Comparison of ENCODE assay signal across 14 cellular contexts in the genomic region with DNA sequence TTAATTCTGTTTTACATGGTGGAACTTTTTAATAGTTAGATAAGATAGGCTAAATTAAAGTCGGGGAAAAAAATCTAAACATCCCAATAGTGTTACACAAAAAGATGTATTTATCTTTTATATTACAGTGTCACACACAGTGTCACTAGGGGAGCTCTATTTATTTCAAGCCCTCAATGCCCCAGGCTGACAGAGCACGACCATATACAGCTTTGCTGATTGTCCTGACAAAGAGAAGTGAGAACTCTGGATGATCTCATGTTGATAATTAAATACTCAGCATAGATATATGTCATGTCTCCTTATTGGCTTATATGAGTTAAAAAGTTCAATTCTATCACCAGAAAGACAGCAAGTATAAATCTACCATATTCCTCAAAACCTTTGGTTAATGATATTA.
DNase-seq lines count a peak whose midpoint lies in the region; ATAC-seq, FAIRE-seq and TF ChIP-seq lines count a peak whose summit lies in the region.
"Had no signal": no experiment of that assay in that cellular context is flagged by ENCODE, and none has a peak within 500 bp of the region (broad histone marks: within the 10 kb centered on the region; RNA-seq: fewer than 3 reads in every experiment).

No MANE protein-coding gene starts in this region.

- intact Hi-C loops in GM12878 (cut with micrococcal nuclease; ENCODE audit: unreplicated experiment) = no loop called here

- TF ChIP-seq RAD21 in GM12878 (IDR thresholded peaks at IDR 0.05; ENCODE audit: insufficient read depth, low read depth, low read length) = no peak

- no peak for TF ChIP-seq POLR2A in GM12878 (IDR thresholded peaks at IDR 0.05; ENCODE audit: low read depth, low read length)

- POLR2A ChIA-PET in GM12878 (lab: Charles Lee) = no interaction called here

- H3K4me1 ChIP-seq in OCI-LY1 (ENCODE audit: insufficient read depth, low read length, severe bottlenecking) (no peaks in the 10 kb centered on the region), GM12878 (ENCODE audit: control insufficient read depth, insufficient read depth, low read length) (no peaks in the 10 kb centered on the region)
- H3K4me1 ChIP-seq: BE2C, HAP-1 had no signal

- H3K9me2 ChIP-seq in OCI-LY1 (ENCODE audit: low read depth, low read length) = no peaks in the 10 kb centered on the region

- no peaks in the 10 kb centered on the region for H3K36me3 ChIP-seq in OCI-LY1 (ENCODE audit: insufficient read depth, low read length)
- no peaks in the 10 kb centered on the region for H3K36me3 ChIP-seq in GM12878 (ENCODE audit: control insufficient read depth in 2 of 2, insufficient read depth in 2 of 2, low read length in 1 of 2)
- H3K36me3 ChIP-seq: BE2C, HAP-1 had no signal

- H3K9ac ChIP-seq in OCI-LY1 (ENCODE audit: low read length) (no peak overlapping the region), GM12878 (ENCODE audit: control insufficient read depth, insufficient read depth, low read length) (no peak overlapping the region)

- BruUV-seq in GM12878 (replicated peaks; lab: Mats Ljungman, UMichigan) = no TSS peak

- CTCF ChIA-PET in GM12878 (lab: Yijun Ruan, JAX) = no interaction called here

- no peak overlapping the region for H3K27ac ChIP-seq in OCI-LY1 (ENCODE audit: low read depth, low read length, poor library complexity, severe bottlenecking)
- no peak overlapping the region for H3K27ac ChIP-seq in GM12878 (ENCODE audit: control insufficient read depth, insufficient read depth)
- H3K27ac ChIP-seq: C4-2B had no signal

- RAD21 ChIA-PET in GM12878 (lab: Charles Lee; ENCODE audit: unreplicated experiment) = no interaction called here

- no peaks in the 10 kb centered on the region for H3K9me3 ChIP-seq in OCI-LY1 (ENCODE audit: low read length)
- no peaks in the 10 kb centered on the region for H3K9me3 ChIP-seq in GM12878 (replicated peaks; ENCODE audit: control insufficient read depth, insufficient read depth, low read length)
- H3K9me3 ChIP-seq: BE2C, HAP-1 had no signal

- H4K20me1 ChIP-seq in OCI-LY1 (ENCODE audit: insufficient read depth, low read length) = no peaks in the 10 kb centered on the region
- H4K20me1 ChIP-seq in GM12878 (ENCODE audit: control insufficient read depth, insufficient read depth) = no peaks in the 10 kb centered on the region

- no peak overlapping the region for H3K4me3 ChIP-seq in OCI-LY1 (ENCODE audit: low read depth, low read length, poor library complexity, severe bottlenecking)
- no peak overlapping the region for H3K4me3 ChIP-seq in GM12878
- H3K4me3 ChIP-seq: HAP-1 had no signal

- H3K79me2 ChIP-seq in OCI-LY1 (ENCODE audit: insufficient read depth, low read length) (no peaks in the 10 kb centered on the region), GM12878 (ENCODE audit: control insufficient read depth, insufficient read depth, low read length) (no peaks in the 10 kb centered on the region)

- peak; percentile 19 for DNase-seq in NCI-H748 (lab: John Stamatoyannopoulos, UW; ENCODE audit: unreplicated experiment)
- no peak for DNase-seq in NCI-H748 treated with DMSO at 0.1 percent for 48 hours (lab: John Stamatoyannopoulos, UW)
- no peak for DNase-seq in GM12878 (ENCODE audit: low read depth, low spot score)
- no peak for DNase-seq in NCI-H146 (lab: John Stamatoyannopoulos, UW)
- DNase-seq in dedifferentiated amniotic fluid mesenchymal stem cell (ENCODE audit: extremely low spot score) = no peak
- DNase-seq in activated CD4-positive, CD25-positive, alpha-beta regulatory T cell (lab: John Stamatoyannopoulos, UW) = no peak
- DNase-seq: BE2C; CD4-positive, alpha-beta memory T cell; DMS79 had no signal

- no peak overlapping the region for H2AFZ ChIP-seq in OCI-LY1 (ENCODE audit: low read length)
- H2AFZ ChIP-seq in GM12878 (ENCODE audit: control insufficient read depth, low read depth, low read length) = no peak overlapping the region

- WGBS in GM12878 (ENCODE audit: insufficient coverage, insufficient replicate concordance, low lambda C conversion rate, missing lambda C conversion rate) = 43% methylated on average over 2 of the region's 2 CpGs

- H3K4me2 ChIP-seq in OCI-LY1 (ENCODE audit: low read length) (no peak overlapping the region), GM12878 (ENCODE audit: control insufficient read depth, insufficient read depth) (no peak overlapping the region)

- H3K27me3 ChIP-seq in OCI-LY1 (ENCODE audit: insufficient read depth, low read length) (no peaks in the 10 kb centered on the region), GM12878 (replicated peaks in 1 of 2; ENCODE audit: control insufficient read depth in 2 of 2, insufficient read depth in 2 of 2, low read length in 1 of 2) (no peaks in the 10 kb centered on the region)
- H3K27me3 ChIP-seq: BE2C had no signal

- TF ChIP-seq EP300 in GM12878 (IDR thresholded peaks at IDR 0.05; ENCODE audit: borderline replicate concordance in 1 of 2, control insufficient read depth in 1 of 2, low read depth in 2 of 2, low read length in 2 of 2) = no peak

- TF ChIP-seq CTCF in OCI-LY1 (IDR thresholded peaks at IDR 0.05; ENCODE audit: low read length) = peak; percentile 7; the same call in 1 of the 2 replicates
- no peak for TF ChIP-seq CTCF in GM12878 (IDR thresholded peaks at IDR 0.05 in 2 of 3, conservative IDR thresholded peaks at IDR 0.05 in 1 of 3; ENCODE audit: control insufficient read depth in 2 of 3, extremely low read depth in 1 of 3, insufficient read depth in 1 of 3, low read depth in 3 of 3, low read length in 3 of 3)

- no peak for FAIRE-seq in GM12878 (lab: Jason Lieb, UNC)
- FAIRE-seq: GM12891, H1 had no signal

- in situ Hi-C loops in GM12878 (cut with MboI) = no loop called here

- H3F3A ChIP-seq in OCI-LY1 (ENCODE audit: insufficient read depth, low read length) = no peaks in the 10 kb centered on the region

- SMC1A ChIA-PET in GM12878 (lab: Charles Lee; ENCODE audit: uncharacterized antibody, unreplicated experiment) = no interaction called here

- ATAC-seq in GM12878 = peak; percentile 47; the same call in 2 of the 3 replicates

TF ChIP-seq in GM12878, 131 proteins besides CTCF, POLR2A, EP300 and RAD21:
- no peak for TF ChIP-seq RB1 (IDR thresholded peaks at IDR 0.05; ENCODE audit: borderline replicate concordance)
- no peak for TF ChIP-seq BMI1 (IDR thresholded peaks at IDR 0.05; ENCODE audit: borderline replicate concordance)
- no peak for TF ChIP-seq TBL1XR1 (IDR thresholded peaks at IDR 0.05; ENCODE audit: low read depth, low read length)
- no peak for TF ChIP-seq CHD4 (IDR thresholded peaks at IDR 0.05)
- TF ChIP-seq, protein P1, sequence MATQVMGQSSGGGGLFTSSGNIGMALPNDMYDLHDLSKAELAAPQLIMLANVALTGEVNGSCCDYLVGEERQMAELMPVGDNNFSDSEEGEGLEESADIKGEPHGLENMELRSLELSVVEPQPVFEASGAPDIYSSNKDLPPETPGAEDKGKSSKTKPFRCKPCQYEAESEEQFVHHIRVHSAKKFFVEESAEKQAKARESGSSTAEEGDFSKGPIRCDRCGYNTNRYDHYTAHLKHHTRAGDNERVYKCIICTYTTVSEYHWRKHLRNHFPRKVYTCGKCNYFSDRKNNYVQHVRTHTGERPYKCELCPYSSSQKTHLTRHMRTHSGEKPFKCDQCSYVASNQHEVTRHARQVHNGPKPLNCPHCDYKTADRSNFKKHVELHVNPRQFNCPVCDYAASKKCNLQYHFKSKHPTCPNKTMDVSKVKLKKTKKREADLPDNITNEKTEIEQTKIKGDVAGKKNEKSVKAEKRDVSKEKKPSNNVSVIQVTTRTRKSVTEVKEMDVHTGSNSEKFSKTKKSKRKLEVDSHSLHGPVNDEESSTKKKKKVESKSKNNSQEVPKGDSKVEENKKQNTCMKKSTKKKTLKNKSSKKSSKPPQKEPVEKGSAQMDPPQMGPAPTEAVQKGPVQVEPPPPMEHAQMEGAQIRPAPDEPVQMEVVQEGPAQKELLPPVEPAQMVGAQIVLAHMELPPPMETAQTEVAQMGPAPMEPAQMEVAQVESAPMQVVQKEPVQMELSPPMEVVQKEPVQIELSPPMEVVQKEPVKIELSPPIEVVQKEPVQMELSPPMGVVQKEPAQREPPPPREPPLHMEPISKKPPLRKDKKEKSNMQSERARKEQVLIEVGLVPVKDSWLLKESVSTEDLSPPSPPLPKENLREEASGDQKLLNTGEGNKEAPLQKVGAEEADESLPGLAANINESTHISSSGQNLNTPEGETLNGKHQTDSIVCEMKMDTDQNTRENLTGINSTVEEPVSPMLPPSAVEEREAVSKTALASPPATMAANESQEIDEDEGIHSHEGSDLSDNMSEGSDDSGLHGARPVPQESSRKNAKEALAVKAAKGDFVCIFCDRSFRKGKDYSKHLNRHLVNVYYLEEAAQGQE (IDR thresholded peaks at IDR 0.05; ENCODE audit: low read depth, low read length) = no peak
- no peak for TF ChIP-seq RBBP5 (conservative IDR thresholded peaks at IDR 0.05)
